In the genomic region with DNA sequence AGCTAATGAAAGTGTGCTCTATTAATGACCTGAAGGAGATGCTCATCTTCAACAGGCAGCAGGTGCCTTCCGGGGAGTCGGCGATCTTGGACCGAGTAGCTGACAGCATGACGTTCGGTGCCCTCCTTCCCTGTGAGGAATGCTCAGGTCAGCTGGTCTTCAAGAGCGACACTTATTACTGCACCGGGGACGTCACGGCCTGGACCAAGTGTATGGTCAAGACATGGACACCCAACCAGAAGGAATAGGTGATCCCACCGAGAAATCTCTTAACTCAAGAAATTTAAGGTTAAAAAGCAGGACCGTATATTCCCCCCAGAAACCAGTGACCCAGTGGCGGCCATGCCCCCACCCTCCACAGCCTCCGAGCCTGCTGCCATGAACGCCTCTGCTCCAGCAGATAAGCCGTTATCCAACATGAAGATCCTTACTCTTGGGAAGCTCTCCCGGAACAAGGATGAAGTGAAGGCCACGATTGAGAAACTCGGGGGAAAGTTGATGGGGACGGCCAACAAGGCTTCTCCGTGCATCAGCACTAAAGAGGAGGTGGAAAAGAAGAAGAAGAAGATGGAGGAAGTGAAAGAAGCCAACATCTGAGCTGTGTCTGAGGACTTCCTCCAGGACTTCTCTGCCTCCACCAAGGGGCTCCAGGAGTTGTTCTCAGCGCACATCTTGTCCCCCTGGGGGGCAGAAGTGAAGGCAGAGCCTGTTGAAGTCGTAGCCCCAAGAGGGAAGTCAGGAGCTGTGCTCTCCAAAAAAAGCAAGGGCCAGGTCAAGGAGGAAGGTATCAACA, we compare ENCODE assay signal across 2 cellular contexts.
A peak's percentile ranks its signal among the peaks of the same experiment; 100 is the strongest.
TF ChIP-seq lines count a peak whose summit lies in the region.

No MANE protein-coding gene starts in this region.

TF ChIP-seq in HepG2, 621 proteins besides CTCF, POLR2A, EP300 and RAD21 (continues in another document):
- TF ChIP-seq, protein P1, sequence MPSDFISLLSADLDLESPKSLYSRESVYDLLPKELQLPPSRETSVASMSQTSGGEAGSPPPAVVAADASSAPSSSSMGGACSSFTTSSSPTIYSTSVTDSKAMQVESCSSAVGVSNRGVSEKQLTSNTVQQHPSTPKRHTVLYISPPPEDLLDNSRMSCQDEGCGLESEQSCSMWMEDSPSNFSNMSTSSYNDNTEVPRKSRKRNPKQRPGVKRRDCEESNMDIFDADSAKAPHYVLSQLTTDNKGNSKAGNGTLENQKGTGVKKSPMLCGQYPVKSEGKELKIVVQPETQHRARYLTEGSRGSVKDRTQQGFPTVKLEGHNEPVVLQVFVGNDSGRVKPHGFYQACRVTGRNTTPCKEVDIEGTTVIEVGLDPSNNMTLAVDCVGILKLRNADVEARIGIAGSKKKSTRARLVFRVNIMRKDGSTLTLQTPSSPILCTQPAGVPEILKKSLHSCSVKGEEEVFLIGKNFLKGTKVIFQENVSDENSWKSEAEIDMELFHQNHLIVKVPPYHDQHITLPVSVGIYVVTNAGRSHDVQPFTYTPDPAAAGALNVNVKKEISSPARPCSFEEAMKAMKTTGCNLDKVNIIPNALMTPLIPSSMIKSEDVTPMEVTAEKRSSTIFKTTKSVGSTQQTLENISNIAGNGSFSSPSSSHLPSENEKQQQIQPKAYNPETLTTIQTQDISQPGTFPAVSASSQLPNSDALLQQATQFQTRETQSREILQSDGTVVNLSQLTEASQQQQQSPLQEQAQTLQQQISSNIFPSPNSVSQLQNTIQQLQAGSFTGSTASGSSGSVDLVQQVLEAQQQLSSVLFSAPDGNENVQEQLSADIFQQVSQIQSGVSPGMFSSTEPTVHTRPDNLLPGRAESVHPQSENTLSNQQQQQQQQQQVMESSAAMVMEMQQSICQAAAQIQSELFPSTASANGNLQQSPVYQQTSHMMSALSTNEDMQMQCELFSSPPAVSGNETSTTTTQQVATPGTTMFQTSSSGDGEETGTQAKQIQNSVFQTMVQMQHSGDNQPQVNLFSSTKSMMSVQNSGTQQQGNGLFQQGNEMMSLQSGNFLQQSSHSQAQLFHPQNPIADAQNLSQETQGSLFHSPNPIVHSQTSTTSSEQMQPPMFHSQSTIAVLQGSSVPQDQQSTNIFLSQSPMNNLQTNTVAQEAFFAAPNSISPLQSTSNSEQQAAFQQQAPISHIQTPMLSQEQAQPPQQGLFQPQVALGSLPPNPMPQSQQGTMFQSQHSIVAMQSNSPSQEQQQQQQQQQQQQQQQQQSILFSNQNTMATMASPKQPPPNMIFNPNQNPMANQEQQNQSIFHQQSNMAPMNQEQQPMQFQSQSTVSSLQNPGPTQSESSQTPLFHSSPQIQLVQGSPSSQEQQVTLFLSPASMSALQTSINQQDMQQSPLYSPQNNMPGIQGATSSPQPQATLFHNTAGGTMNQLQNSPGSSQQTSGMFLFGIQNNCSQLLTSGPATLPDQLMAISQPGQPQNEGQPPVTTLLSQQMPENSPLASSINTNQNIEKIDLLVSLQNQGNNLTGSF (CRISPR knock-in tag; IDR thresholded peaks at IDR 0.05) = no peak
- TF ChIP-seq ZNF703 (CRISPR knock-in tag; IDR thresholded peaks at IDR 0.05; ENCODE audit: borderline replicate concordance) (no peak), CAMTA2 (CRISPR knock-in tag; IDR thresholded peaks at IDR 0.05; ENCODE audit: borderline replicate concordance) (no peak), ZNF775 (CRISPR knock-in tag; IDR thresholded peaks at IDR 0.05; ENCODE audit: borderline replicate concordance) (no peak), ZBTB21 (CRISPR knock-in tag; IDR thresholded peaks at IDR 0.05) (no peak), TAF1 (CRISPR knock-in tag; IDR thresholded peaks at IDR 0.05) (no peak), TMF1 (CRISPR knock-in tag; IDR thresholded peaks at IDR 0.05; ENCODE audit: low read depth) (no peak), ZFP36L2 (CRISPR knock-in tag; IDR thresholded peaks at IDR 0.05) (no peak), FLYWCH1 (CRISPR knock-in tag; IDR thresholded peaks at IDR 0.05) (no peak), RARG (CRISPR knock-in tag; IDR thresholded peaks at IDR 0.05; ENCODE audit: low read depth) (no peak), ZBTB38 (CRISPR knock-in tag; IDR thresholded peaks at IDR 0.05) (no peak), ZNF24 (IDR thresholded peaks at IDR 0.05) (no peak), ZNF253 (CRISPR knock-in tag; IDR thresholded peaks at IDR 0.05; ENCODE audit: borderline replicate concordance) (no peak), FUBP1 (CRISPR knock-in tag; IDR thresholded peaks at IDR 0.05; ENCODE audit: borderline replicate concordance) (no peak), MLXIP (CRISPR knock-in tag; IDR thresholded peaks at IDR 0.05; ENCODE audit: borderline replicate concordance) (no peak)

TF ChIP-seq in GM12878, 131 proteins besides CTCF, POLR2A, EP300 and RAD21:
- TF ChIP-seq SPI1 (IDR thresholded peaks at IDR 0.05; ENCODE audit: borderline replicate concordance, insufficient read depth, low read depth, low read length) (peak; percentile 49; the same call in 1 of the 2 replicates), SREBF1 (IDR thresholded peaks at IDR 0.05; ENCODE audit: low read length) (no peak)
TF ChIP-seq in GM12878: peak in this region for 1.
